Comparison of ENCODE assay signal across 1 cellular context in genomic region chr1:35882945-35883680, GRCh38.
TF ChIP-seq lines count a peak whose summit lies in the region.

TSS of gene AGO1 (plus strand) at chr1:35883209. CDS start at chr1:35883422, 213 bp downstream.

TF ChIP-seq in K562, 482 proteins besides CTCF, POLR2A, EP300 and RAD21 (continued from another document and continues in another):
- TF ChIP-seq ZNF512 (tag; IDR thresholded peaks at IDR 0.05) (no peak), JUN (IDR thresholded peaks at IDR 0.05; ENCODE audit: borderline replicate concordance, low read depth, low read length) (0 out of 2 replicates have a peak, but pooled peaks have one; percentile 39), JUN (CRISPR knock-in tag; IDR thresholded peaks at IDR 0.05; ENCODE audit: borderline replicate concordance) (peak; percentile 40; the same call in 1 of the 2 replicates), ZNF780A (CRISPR knock-in tag; IDR thresholded peaks at IDR 0.05) (no peak), CXXC5 (CRISPR knock-in tag; IDR thresholded peaks at IDR 0.05) (peak; percentile 83), GTF2A2 (tag; IDR thresholded peaks at IDR 0.05) (no peak), GTF2B (IDR thresholded peaks at IDR 0.05; ENCODE audit: extremely low read depth, insufficient read length) (no peak), RB1 (IDR thresholded peaks at IDR 0.05; ENCODE audit: low read depth) (peak; percentile 98), MCM7 (IDR thresholded peaks at IDR 0.05) (no peak), ZNF263 (CRISPR knock-in tag; IDR thresholded peaks at IDR 0.05; ENCODE audit: borderline replicate concordance) (no peak), MGA (IDR thresholded peaks at IDR 0.05) (no peak), ZNF561 (CRISPR knock-in tag; conservative IDR thresholded peaks at IDR 0.05) (no peak), ZNF695 (CRISPR knock-in tag; IDR thresholded peaks at IDR 0.05) (no peak), SAFB2 (IDR thresholded peaks at IDR 0.05; ENCODE audit: borderline replicate concordance, low read depth, low read length, severe bottlenecking) (no peak), ZFP36 (IDR thresholded peaks at IDR 0.05; ENCODE audit: low read depth, low read length, partially characterized antibody) (no peak), MTA3 (IDR thresholded peaks at IDR 0.05; ENCODE audit: borderline replicate concordance) (peak; percentile 56), TAL1 (IDR thresholded peaks at IDR 0.05) (no peak), JUND (IDR thresholded peaks at IDR 0.05; ENCODE audit: borderline replicate concordance, low read depth, low read length) (peak; percentile 63), JUND (tag; IDR thresholded peaks at IDR 0.05; ENCODE audit: borderline replicate concordance, low read depth, low read length) (no peak; the same call in 2 of the 3 replicates), BRF2 (IDR thresholded peaks at IDR 0.05; ENCODE audit: borderline replicate concordance, insufficient read depth, insufficient read length) (no peak), SOX6 (IDR thresholded peaks at IDR 0.05) (peak; percentile 68), FUS (optimal IDR thresholded peaks at IDR 0.05; ENCODE audit: low read depth, low read length) (peak; percentile 96), TCF7L2 (IDR thresholded peaks at IDR 0.05; ENCODE audit: low read depth, low read length) (no peak), KLF13 (tag; IDR thresholded peaks at IDR 0.05; ENCODE audit: borderline replicate concordance, low read depth) (peak; percentile 78), ZBTB11 (CRISPR knock-in tag; IDR thresholded peaks at IDR 0.05) (peak in 2 of 3 experiments; percentile 51 to 80; a peak in 2 of 6 replicates), TEAD1 (CRISPR knock-in tag; IDR thresholded peaks at IDR 0.05) (peak; percentile 55 to 56; a peak in 1 of 4 replicates), CHD4 (IDR thresholded peaks at IDR 0.05; ENCODE audit: insufficient read depth, insufficient replicate concordance, low read depth, low read length, poor library complexity, severe bottlenecking) (no peak), SMC3 (conservative IDR thresholded peaks at IDR 0.05; ENCODE audit: insufficient read depth, low read depth, low read length) (peak; percentile 71), GATAD2B (IDR thresholded peaks at IDR 0.05; ENCODE audit: borderline replicate concordance) (peak; percentile 73), ID3 (CRISPR knock-in tag; IDR thresholded peaks at IDR 0.05) (no peak), ID3 (tag; IDR thresholded peaks at IDR 0.05) (no peak), ZNF707 (CRISPR knock-in tag; conservative IDR thresholded peaks at IDR 0.05) (no peak), CREB1 (IDR thresholded peaks at IDR 0.05) (0 out of 2 replicates have a peak, but pooled peaks have one; percentile 50), CREB1 (CRISPR knock-in tag; IDR thresholded peaks at IDR 0.05) (peak; percentile 68), HIVEP1 (CRISPR knock-in tag; IDR thresholded peaks at IDR 0.05) (no peak), PHF8 (IDR thresholded peaks at IDR 0.05; ENCODE audit: borderline replicate concordance, low read length) (peak; percentile 87; the same call in 1 of the 2 replicates), BMI1 (IDR thresholded peaks at IDR 0.05; ENCODE audit: low read length) (no peak), PREB (CRISPR knock-in tag; IDR thresholded peaks at IDR 0.05) (0 out of 2 replicates have a peak, but pooled peaks have one; percentile 7), ETV6 (IDR thresholded peaks at IDR 0.05; ENCODE audit: borderline replicate concordance in 1 of 2, low read depth in 2 of 2, low read length in 1 of 2) (no peak), ETV6 (CRISPR knock-in tag; IDR thresholded peaks at IDR 0.05; ENCODE audit: borderline replicate concordance) (no peak), HINFP (tag; conservative IDR thresholded peaks at IDR 0.05; ENCODE audit: low read depth) (no peak)
